In the genomic region with DNA sequence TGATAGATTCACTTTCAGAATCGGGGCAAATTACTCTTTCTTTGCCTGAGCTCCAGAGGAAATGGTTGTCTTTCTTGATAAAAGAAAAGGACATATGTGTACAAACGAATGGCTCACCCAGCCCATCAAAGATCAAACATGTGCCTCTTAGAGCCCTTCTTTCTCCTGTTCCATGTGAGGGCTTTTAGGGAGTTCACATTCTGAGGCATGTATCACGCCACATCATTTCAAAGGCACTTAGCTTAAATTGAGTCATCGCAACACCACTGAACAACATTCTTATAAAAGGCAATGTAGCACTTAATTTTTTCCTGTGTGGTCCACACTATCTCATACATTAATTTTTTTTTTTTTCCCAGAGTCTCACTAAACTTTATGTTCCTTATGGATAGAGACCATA, we compare ENCODE assay signal across 14 cellular contexts.
DNase-seq lines count a peak whose midpoint lies in the region; TF ChIP-seq lines count a peak whose summit lies in the region.
"Had no signal": no experiment of that assay in that cellular context is flagged by ENCODE, and none has a peak within 500 bp of the region (broad histone marks: within the 10 kb centered on the region; RNA-seq: fewer than 3 reads in every experiment).

No MANE protein-coding gene starts in this region.

- no peak for TF ChIP-seq CTCF in HFF-Myc (IDR thresholded peaks at IDR 0.05; ENCODE audit: low read depth, low read length, missing control alignments)
- TF ChIP-seq CTCF in WI38 (IDR thresholded peaks at IDR 0.05; ENCODE audit: low read depth, low read length): no peak
- TF ChIP-seq CTCF in foreskin fibroblast (IDR thresholded peaks at IDR 0.05; ENCODE audit: low read depth, low read length): no peak

- peak; percentile 75 for DNase-seq in A172 (ENCODE audit: low spot score)
- DNase-seq in HFF-Myc (ENCODE audit: extremely low read depth, low read depth): peak; percentile 75
- DNase-seq in foreskin fibroblast: peak; percentile 94 to 95
- DNase-seq in activated CD4-positive, alpha-beta T cell treated with anti-CD3 and anti-CD28 coated beads, Interleukin-2, amount 50 U/mL, for 4 hours: no peak
- DNase-seq in KBM-7: no peak
- DNase-seq in NCI-H146 (lab: John Stamatoyannopoulos, UW): no peak
- no peak for DNase-seq in hippocampal formation (lab: John Stamatoyannopoulos, UW)
- DNase-seq: NCI-H1436 treated with DMSO at 0.1 percent for 48 hours, NCI-H524 treated with DMSO at 0.1 percent for 48 hours, sigmoid colon had no signal

- H3K4me3 ChIP-seq in HFF-Myc (replicated peaks; ENCODE audit: low read depth, low read length): no peak overlapping the region
- peak overlapping the region; percentile 39; the same call in 1 of the 2 replicates for H3K4me3 ChIP-seq in WI38 (ENCODE audit: low read depth, low read length)
- H3K4me3 ChIP-seq in foreskin fibroblast (ENCODE audit: low read depth in 1 of 2, low read length in 2 of 2): no peak overlapping the region
- H3K4me3 ChIP-seq: A549, K562, sigmoid colon, vagina had no signal

- in situ Hi-C loops in KBM-7 (cut with MboI; ENCODE audit: low pct_unique_long_range_greater_than_20kb, low sequenced_read_pairs): no loop called here

Comparison
In these comparisons a context has a peak if more than half of its experiments do, and no peak if none do; other contexts are left out.
1. DNase-seq: peak in A172 (single experiment), HFF-Myc (single experiment) and foreskin fibroblast (2 of 2); none in activated CD4-positive, alpha-beta T cell treated with anti-CD3 and anti-CD28 coated beads, Interleukin-2, amount 50 U/mL, for 4 hours (0 of 2), KBM-7 (single experiment), NCI-H146 (single experiment) and hippocampal formation (0 of 2).